In genomic region chr12:52390739-52391617, GRCh38 we compare ENCODE assay signal across 8 cellular contexts. TPM values are rescaled to one million over a fixed set of nuclear protein-coding genes. Genes with fewer than 3 reads are reported as not detected.
A peak's percentile ranks its signal among the peaks of the same experiment; 100 is the strongest.
DNase-seq lines count a peak whose midpoint lies in the region; ATAC-seq and TF ChIP-seq lines count a peak whose summit lies in the region.

No MANE protein-coding gene starts in this region.

- H3K4me1 Mint-ChIP-seq in CD14-positive monocyte (no peaks in the 10 kb centered on the region), MCF 10A (ENCODE audit: insufficient read depth, unreplicated experiment) (peaks cover 24% of the 10 kb centered on the region)
- no peaks in the 10 kb centered on the region for H3K4me1 Mint-ChIP-seq in natural killer cell treated with Interleukin-12 subunit alpha and Interleukin-12 subunit beta and Interleukin-15 and Interleukin-18, amount 100 ng/mL, for 72 hours (ENCODE audit: low read depth in 2 of 2)

- H3K36me3 Mint-ChIP-seq in CD14-positive monocyte (no peaks in the 10 kb centered on the region), MCF 10A (ENCODE audit: insufficient read depth, unreplicated experiment) (no peaks in the 10 kb centered on the region)
- H3K36me3 Mint-ChIP-seq in natural killer cell treated with Interleukin-12 subunit alpha and Interleukin-12 subunit beta and Interleukin-15 and Interleukin-18, amount 100 ng/mL, for 72 hours: no peaks in the 10 kb centered on the region

- peaks cover 0 to 49% of the 10 kb centered on the region in 2 donors for H3K27me3 ChIP-seq in left lung

- H3K9me3 Mint-ChIP-seq in CD14-positive monocyte: no peaks in the 10 kb centered on the region
- H3K9me3 Mint-ChIP-seq in MCF 10A (ENCODE audit: unreplicated experiment): no peaks in the 10 kb centered on the region
- H3K9me3 Mint-ChIP-seq in natural killer cell treated with Interleukin-12 subunit alpha and Interleukin-12 subunit beta and Interleukin-15 and Interleukin-18, amount 100 ng/mL, for 72 hours: no peaks in the 10 kb centered on the region

- H3K27me3 Mint-ChIP-seq in CD14-positive monocyte (ENCODE audit: low read depth in 3 of 3) (peaks cover 2 to 7% (median 5%) of the 10 kb centered on the region in 3 donors), MCF 10A (ENCODE audit: insufficient read depth, unreplicated experiment) (no peaks in the 10 kb centered on the region)
- peaks cover 0 to 8% of the 10 kb centered on the region in 2 donors for H3K27me3 Mint-ChIP-seq in natural killer cell treated with Interleukin-12 subunit alpha and Interleukin-12 subunit beta and Interleukin-15 and Interleukin-18, amount 100 ng/mL, for 72 hours

- BruUV-seq in MCF 10A (replicated peaks; lab: Mats Ljungman, UMichigan): no TSS peak

- no peak overlapping the region for H3K4me3 ChIP-seq in left lung

- intact Hi-C loops in CD14-positive monocyte (cut with micrococcal nuclease) (no loop called here), MCF 10A (cut with micrococcal nuclease) (loop anchor here (1.0 to 10.0 kb wide), 6 partner anchors 54 to 488 kb away; no protein-coding TSS in a partner anchor), left lung (cut with DNase I) (no loop called here)

- H3K27ac Mint-ChIP-seq in CD14-positive monocyte: no peak overlapping the region
- H3K27ac Mint-ChIP-seq in MCF 10A (ENCODE audit: low read depth, unreplicated experiment): no peak overlapping the region
- H3K27ac Mint-ChIP-seq in natural killer cell treated with Interleukin-12 subunit alpha and Interleukin-12 subunit beta and Interleukin-15 and Interleukin-18, amount 100 ng/mL, for 72 hours: no peak overlapping the region

- no peaks in the 10 kb centered on the region for H3K9me3 ChIP-seq in left lung

- no peak overlapping the region for H3K27ac ChIP-seq in left lung

- TF ChIP-seq POLR2A in GM18505 (IDR thresholded peaks at IDR 0.05; ENCODE audit: borderline replicate concordance, extremely low read depth, insufficient read depth, insufficient read length): no peak

- DNase-seq in CD14-positive monocyte (ENCODE audit: low spot score) (no peak), HT-29 (ENCODE audit: low spot score) (peak; percentile 49), MCF 10A (ENCODE audit: unreplicated experiment) (peak; percentile 67), left lung (no peak), SHP77 treated with DMSO at 0.1 percent for 48 hours (lab: John Stamatoyannopoulos, UW) (no peak)
- DNase-seq in natural killer cell treated with Interleukin-12 subunit alpha and Interleukin-12 subunit beta and Interleukin-15 and Interleukin-18, amount 100 ng/mL, for 72 hours (ENCODE audit: low spot score): no peak

- H3K36me3 ChIP-seq in left lung: no peaks in the 10 kb centered on the region

- peak; percentile 36 for ATAC-seq in left lung
- ATAC-seq in GM18505 (IDR thresholded peaks at IDR 0.05; ENCODE audit: unreplicated experiment): no peak
- ATAC-seq in HG03342 (IDR thresholded peaks at IDR 0.05; ENCODE audit: unreplicated experiment): no peak
- ATAC-seq in natural killer cell treated with Interleukin-12 subunit alpha and Interleukin-12 subunit beta and Interleukin-15 and Interleukin-18, amount 100 ng/mL, for 72 hours: no peak

- CTCF ChIA-PET in MCF 10A (lab: Yijun Ruan, JAX): interaction anchor here (0.6 to 11.5 kb wide), 35 partner anchors 8 to 591 kb away, joined by 3 to 112 read pairs (median 4); partner anchors contain the start of genes KRT5 and KRT6A

- TF ChIP-seq CTCF in CD14-positive monocyte (IDR thresholded peaks at IDR 0.05) (peak; percentile 31), MCF 10A (IDR thresholded peaks at IDR 0.05; ENCODE audit: unreplicated experiment) (peak; percentile 86), left lung (IDR thresholded peaks at IDR 0.05) (peak; percentile 23 to 41)

- H3K4me3 Mint-ChIP-seq in CD14-positive monocyte: no peak overlapping the region
- H3K4me3 Mint-ChIP-seq in MCF 10A (ENCODE audit: unreplicated experiment): no peak overlapping the region
- H3K4me3 Mint-ChIP-seq in natural killer cell treated with Interleukin-12 subunit alpha and Interleukin-12 subunit beta and Interleukin-15 and Interleukin-18, amount 100 ng/mL, for 72 hours: no peak overlapping the region

- POLR2A ChIA-PET in MCF 10A (lab: Yijun Ruan, JAX): interaction anchor here (0.7 to 3.3 kb wide), 7 partner anchors 52 to 483 kb away, joined by 3 to 24 read pairs (median 3); partner anchors contain the start of genes KRT5 and KRT6A

- H3K4me1 ChIP-seq in left lung: no peaks in the 10 kb centered on the region

RNA-seq across cellular contexts. Expression of gene KRT84, which starts 5.5 kb away (rescaled TPM):
- not detected for polyA plus RNA-seq in CD14-positive monocyte
- total RNA-seq in HT-29 (2014; rRNA removed; shearing (Covaris generic)): not detected in 2 replicates
- total RNA-seq in MCF 10A (2022) (not detected in 2 replicates), left lung (not detected)
- not detected for total RNA-seq in natural killer cell treated with Interleukin-12 subunit alpha and Interleukin-12 subunit beta and Interleukin-15 and Interleukin-18, amount 100 ng/mL, for 72 hours

RNA-seq across cellular contexts. Expression of gene KRT82, which starts 15.2 kb away (rescaled TPM):
- polyA plus RNA-seq in CD14-positive monocyte: not detected
- not detected in 2 replicates for total RNA-seq in HT-29 (2014; rRNA removed; shearing (Covaris generic))
- total RNA-seq in MCF 10A (2022): not detected in 2 replicates
- total RNA-seq in left lung: not detected
- not detected for total RNA-seq in natural killer cell treated with Interleukin-12 subunit alpha and Interleukin-12 subunit beta and Interleukin-15 and Interleukin-18, amount 100 ng/mL, for 72 hours

RNA-seq across cellular contexts. Expression of gene KRT85, which starts 23.7 kb away (rescaled TPM):
- not detected for polyA plus RNA-seq in CD14-positive monocyte
- total RNA-seq in HT-29 (2014; rRNA removed; shearing (Covaris generic)): not detected in 2 replicates
- total RNA-seq in MCF 10A (2022): 0.23 TPM in 1 of 2 replicates, not detected in the other
- total RNA-seq in left lung: not detected
- not detected for total RNA-seq in natural killer cell treated with Interleukin-12 subunit alpha and Interleukin-12 subunit beta and Interleukin-15 and Interleukin-18, amount 100 ng/mL, for 72 hours

RNA-seq across cellular contexts. Expression of gene KRT75, which starts 43.2 kb away (rescaled TPM):
- not detected for polyA plus RNA-seq in CD14-positive monocyte
- total RNA-seq in HT-29 (2014; rRNA removed; shearing (Covaris generic)): 0.08 TPM in 2 replicates
- not detected in 2 replicates for total RNA-seq in MCF 10A (2022)
- total RNA-seq in left lung: not detected
- not detected for total RNA-seq in natural killer cell treated with Interleukin-12 subunit alpha and Interleukin-12 subunit beta and Interleukin-15 and Interleukin-18, amount 100 ng/mL, for 72 hours

Comparison
In these comparisons a context has a peak if more than half of its experiments do, and no peak if none do; other contexts are left out.
1. DNase-seq: peak in HT-29 (single experiment) and MCF 10A (single experiment); none in CD14-positive monocyte (single experiment), left lung (0 of 2), natural killer cell treated with Interleukin-12 subunit alpha and Interleukin-12 subunit beta and Interleukin-15 and Interleukin-18, amount 100 ng/mL, for 72 hours (single experiment) and SHP77 treated with DMSO at 0.1 percent for 48 hours (single experiment).
2. CTCF ChIP-seq: peak in every context shown above with its lines; median percentile 86 in MCF 10A; 32 in left lung; 31 in CD14-positive monocyte.